21 cellular contexts compared by ENCODE assay signal in genomic region chr4:48267574-48267973, GRCh38. TPM values are rescaled to one million over a fixed set of nuclear protein-coding genes. Genes with fewer than 3 reads are reported as not detected.
DNase-seq lines count a peak whose midpoint lies in the region; ATAC-seq and TF ChIP-seq lines count a peak whose summit lies in the region.
"Had no signal": no experiment of that assay in that cellular context is flagged by ENCODE, and none has a peak within 500 bp of the region (broad histone marks: within the 10 kb centered on the region; RNA-seq: fewer than 3 reads in every experiment).

No MANE protein-coding gene starts in this region.

- TF ChIP-seq CTCF in Loucy (conservative IDR thresholded peaks at IDR 0.05; ENCODE audit: low read length) = no peak
- no peak for TF ChIP-seq CTCF in endodermal cell (conservative IDR thresholded peaks at IDR 0.05)

- 73 to 100% methylated on average over 1 to 3 of the region's 3 CpGs for WGBS in endodermal cell (ENCODE audit: insufficient coverage in 1 of 2, insufficient read length in 1 of 2), 2 experiments

- H2AFZ ChIP-seq in Loucy (ENCODE audit: low read length) = no peak overlapping the region

- H3K4me2 ChIP-seq in Loucy (ENCODE audit: low read depth, low read length, poor library complexity, severe bottlenecking) = peak overlapping the region; percentile 99

- H3K9me3 ChIP-seq in Loucy (ENCODE audit: insufficient read depth, low read depth, low read length) (no peaks in the 10 kb centered on the region), endodermal cell (ENCODE audit: control insufficient read depth, low read length) (no peaks in the 10 kb centered on the region)
- H3K9me3 ChIP-seq: heart right ventricle, suprapubic skin had no signal

- peaks cover 73% of the 10 kb centered on the region for H3K79me2 ChIP-seq in Loucy (ENCODE audit: insufficient read depth, low read length)

- H3K4me1 ChIP-seq in Loucy (ENCODE audit: insufficient read depth, low read length, poor library complexity, severe bottlenecking) (peaks cover 76% of the 10 kb centered on the region), endodermal cell (ENCODE audit: control insufficient read depth, insufficient read depth, low read length) (no peaks in the 10 kb centered on the region)

- H3K9ac ChIP-seq in Loucy (ENCODE audit: low read depth, low read length, poor library complexity, severe bottlenecking) (peak overlapping the region; percentile 80), endodermal cell (ENCODE audit: extremely low read depth, low read length, poor library complexity, severe bottlenecking) (no peak overlapping the region)

- peaks cover 10% of the 10 kb centered on the region for H3F3A ChIP-seq in Loucy (ENCODE audit: low read depth)

- POLR2A ChIA-PET in activated CD4-positive, alpha-beta T cell treated with anti-CD3 and anti-CD28 coated beads, Interleukin-2, amount 10 ng/mL, durations not matched to agents 7 days and 5 days (lab: Charles Lee) = no interaction called here

- peaks cover 55% of the 10 kb centered on the region for H4K20me1 ChIP-seq in Loucy (ENCODE audit: insufficient read depth, low read length, poor library complexity, severe bottlenecking)

- DNase-seq in activated CD4-positive, alpha-beta T cell treated with anti-CD3 and anti-CD28 coated beads, Interleukin-2, amount 10 ng/mL, durations not matched to agents 7 days and 5 days = no peak
- DNase-seq in activated CD4-positive, alpha-beta T cell treated with anti-CD3 and anti-CD28 coated beads, Interleukin-2, amount 50 U/mL, for 48 hours = no peak
- no peak for DNase-seq in endodermal cell
- no peak for DNase-seq in foreskin melanocyte
- DNase-seq in iPS-NIHi11 (ENCODE audit: low spot score) = no peak
- DNase-seq: activated CD4-positive, alpha-beta T cell treated with anti-CD3 and anti-CD28 coated beads for 1 hour; cerebellar nuclear complex; foreskin fibroblast; heart right ventricle; left cardiac atrium; NCI-H1417; NCI-H446 treated with DMSO at 0.1 percent for 48 hours; nucleus accumbens; SHP77; SW 1271 had no signal

- H3K36me3 Mint-ChIP-seq in activated CD4-positive, alpha-beta T cell treated with anti-CD3 and anti-CD28 coated beads, Interleukin-2, amount 10 ng/mL, durations not matched to agents 7 days and 5 days (ENCODE audit: low read depth) = peaks cover 3% of the 10 kb centered on the region
- peaks cover 6% of the 10 kb centered on the region for H3K36me3 Mint-ChIP-seq in endodermal cell (ENCODE audit: low read depth)
- peaks cover 12% of the 10 kb centered on the region for H3K36me3 Mint-ChIP-seq in stimulated activated memory B cell treated with anti-CD40 and anti-IgM and Interleukin-4, amounts not matched to agents 10 μg/mL and 1 μg/mL and 100 μg/mL, for 72 hours
- H3K36me3 Mint-ChIP-seq: activated naive CD4-positive, alpha-beta T cell treated with anti-CD3 and anti-CD28 coated beads, Interleukin-2, amount 50 U/mL, for 24 hours had no signal

- H3K36me3 ChIP-seq in Loucy (ENCODE audit: insufficient read depth, low read length) (no peaks in the 10 kb centered on the region), endodermal cell (ENCODE audit: control insufficient read depth, insufficient read depth, low read length) (peaks cover 3% of the 10 kb centered on the region)
- H3K36me3 ChIP-seq: heart right ventricle, suprapubic skin had no signal

- ATAC-seq in stimulated activated memory B cell treated with anti-CD40 and anti-IgM and Interleukin-4, amounts not matched to agents 10 μg/mL and 1 μg/mL and 100 μg/mL, for 72 hours = no peak
- no peak for ATAC-seq in HG02588 (IDR thresholded peaks at IDR 0.05; ENCODE audit: unreplicated experiment)
- ATAC-seq: heart right ventricle, left cardiac atrium had no signal

- no peaks in the 10 kb centered on the region for H3K27me3 ChIP-seq in Loucy (ENCODE audit: insufficient read depth, low read length, poor library complexity, severe bottlenecking)
- no peaks in the 10 kb centered on the region for H3K27me3 ChIP-seq in endodermal cell (ENCODE audit: control insufficient read depth, insufficient read depth, low read length, poor library complexity, severe bottlenecking)
- H3K27me3 ChIP-seq: heart right ventricle, suprapubic skin had no signal

- H3K9me2 ChIP-seq in Loucy (replicated peaks; ENCODE audit: low read depth, low read length) = no peaks in the 10 kb centered on the region

- H3K4me3 Mint-ChIP-seq in activated CD4-positive, alpha-beta T cell treated with anti-CD3 and anti-CD28 coated beads, Interleukin-2, amount 10 ng/mL, durations not matched to agents 7 days and 5 days = peak overlapping the region; percentile 2
- no peak overlapping the region for H3K4me3 Mint-ChIP-seq in endodermal cell
- H3K4me3 Mint-ChIP-seq in stimulated activated memory B cell treated with anti-CD40 and anti-IgM and Interleukin-4, amounts not matched to agents 10 μg/mL and 1 μg/mL and 100 μg/mL, for 72 hours = peak overlapping the region; percentile 31

- peak overlapping the region; percentile 94 for H3K4me3 ChIP-seq in Loucy (ENCODE audit: low read length, poor library complexity, severe bottlenecking)
- H3K4me3 ChIP-seq in endodermal cell (ENCODE audit: low read length) = peak overlapping the region; percentile 88
- H3K4me3 ChIP-seq: suprapubic skin had no signal

- no peak overlapping the region for H3K27ac Mint-ChIP-seq in activated CD4-positive, alpha-beta T cell treated with anti-CD3 and anti-CD28 coated beads, Interleukin-2, amount 10 ng/mL, durations not matched to agents 7 days and 5 days
- no peak overlapping the region for H3K27ac Mint-ChIP-seq in endodermal cell
- H3K27ac Mint-ChIP-seq in stimulated activated memory B cell treated with anti-CD40 and anti-IgM and Interleukin-4, amounts not matched to agents 10 μg/mL and 1 μg/mL and 100 μg/mL, for 72 hours = no peak overlapping the region
- H3K27ac Mint-ChIP-seq: activated naive CD4-positive, alpha-beta T cell treated with anti-CD3 and anti-CD28 coated beads, Interleukin-2, amount 50 U/mL, for 24 hours had no signal

- H3K9me3 Mint-ChIP-seq in activated CD4-positive, alpha-beta T cell treated with anti-CD3 and anti-CD28 coated beads, Interleukin-2, amount 10 ng/mL, durations not matched to agents 7 days and 5 days = no peaks in the 10 kb centered on the region
- peaks cover 10% of the 10 kb centered on the region for H3K9me3 Mint-ChIP-seq in endodermal cell
- no peaks in the 10 kb centered on the region for H3K9me3 Mint-ChIP-seq in stimulated activated memory B cell treated with anti-CD40 and anti-IgM and Interleukin-4, amounts not matched to agents 10 μg/mL and 1 μg/mL and 100 μg/mL, for 72 hours
- H3K9me3 Mint-ChIP-seq: activated naive CD4-positive, alpha-beta T cell treated with anti-CD3 and anti-CD28 coated beads, Interleukin-2, amount 50 U/mL, for 24 hours had no signal

- H3K4me1 Mint-ChIP-seq in activated CD4-positive, alpha-beta T cell treated with anti-CD3 and anti-CD28 coated beads, Interleukin-2, amount 10 ng/mL, durations not matched to agents 7 days and 5 days = peaks cover 21% of the 10 kb centered on the region
- peaks cover 8% of the 10 kb centered on the region for H3K4me1 Mint-ChIP-seq in endodermal cell
- peaks cover 45% of the 10 kb centered on the region for H3K4me1 Mint-ChIP-seq in stimulated activated memory B cell treated with anti-CD40 and anti-IgM and Interleukin-4, amounts not matched to agents 10 μg/mL and 1 μg/mL and 100 μg/mL, for 72 hours

- no peaks in the 10 kb centered on the region for H3K27me3 Mint-ChIP-seq in activated CD4-positive, alpha-beta T cell treated with anti-CD3 and anti-CD28 coated beads, Interleukin-2, amount 10 ng/mL, durations not matched to agents 7 days and 5 days
- no peaks in the 10 kb centered on the region for H3K27me3 Mint-ChIP-seq in endodermal cell (ENCODE audit: insufficient read depth)
- H3K27me3 Mint-ChIP-seq in stimulated activated memory B cell treated with anti-CD40 and anti-IgM and Interleukin-4, amounts not matched to agents 10 μg/mL and 1 μg/mL and 100 μg/mL, for 72 hours = no peaks in the 10 kb centered on the region

- H3K27ac ChIP-seq in endodermal cell (ENCODE audit: low read depth, low read length) = no peak overlapping the region
- H3K27ac ChIP-seq: suprapubic skin had no signal

- CTCF ChIA-PET in activated CD4-positive, alpha-beta T cell treated with anti-CD3 and anti-CD28 coated beads, Interleukin-2, amount 10 ng/mL, durations not matched to agents 7 days and 5 days (lab: Charles Lee) = interaction anchor here (1.0 kb wide), 1 partner anchor 17 kb away, joined by 3 read pairs; no protein-coding TSS in a partner anchor

RNA-seq across cellular contexts. Expression of gene TEC, which starts 2.1 kb away (rescaled TPM):
- total RNA-seq in activated CD4-positive, alpha-beta T cell treated with anti-CD3 and anti-CD28 coated beads, Interleukin-2, amount 10 ng/mL, durations not matched to agents 7 days and 5 days = 1 to 10 TPM; 1.0 to 1.1 TPM
- 1 to 10 TPM; 3.8 to 5.4 TPM for total RNA-seq in endodermal cell
- 0.78 TPM for polyA plus RNA-seq in endodermal cell (2013, experiment 1 of 2)
- 0.91 TPM for polyA plus RNA-seq in endodermal cell (2013, experiment 2 of 2)
- total RNA-seq: A172 had no signal
